Comparison of ENCODE assay signal across 2 cellular contexts in the genomic region with DNA sequence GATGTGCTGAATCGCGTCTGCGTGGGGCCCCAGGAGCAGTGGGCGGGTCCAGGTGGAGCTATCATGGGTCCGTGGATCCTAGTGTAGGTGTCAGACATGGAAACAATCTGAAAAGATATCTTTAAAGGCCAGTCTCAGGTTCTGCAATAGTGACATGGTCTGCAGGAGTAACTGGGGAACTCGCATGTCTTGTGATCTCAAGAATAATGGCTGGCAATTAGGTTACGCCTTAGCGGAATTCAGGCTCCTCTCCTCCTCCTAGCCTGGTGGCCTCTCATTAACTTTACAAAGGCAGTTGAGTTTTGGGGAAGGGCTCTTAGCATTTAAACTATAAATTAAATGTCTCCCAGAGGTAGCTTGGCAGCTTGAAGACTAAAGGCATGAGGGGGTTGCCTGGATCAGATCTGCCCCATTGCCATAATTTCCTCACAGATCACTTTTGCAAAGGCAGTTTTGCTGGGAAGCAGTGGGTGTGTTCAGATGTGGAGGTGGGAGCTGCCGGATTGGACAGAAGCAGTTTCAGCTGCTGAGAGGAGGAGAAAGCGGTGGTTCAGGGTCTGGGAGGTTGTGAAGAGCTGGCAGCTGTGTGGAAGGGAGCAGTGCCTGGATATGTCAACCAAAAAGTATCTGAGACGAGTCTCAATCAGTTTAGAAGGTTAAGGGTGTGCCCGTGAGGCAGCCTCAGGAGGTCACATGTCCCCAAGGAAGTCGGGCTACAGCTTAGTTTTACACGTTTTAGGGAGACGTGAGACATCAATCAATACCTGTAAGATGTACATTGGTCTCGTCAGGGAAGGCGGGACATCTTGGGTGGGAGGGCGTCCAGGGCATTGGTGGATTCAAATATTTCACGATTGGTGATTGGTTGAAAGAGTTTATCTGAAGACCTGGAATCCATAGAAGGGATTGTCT.
TF ChIP-seq lines count a peak whose summit lies in the region.

No MANE protein-coding gene starts in this region.

TF ChIP-seq in SK-N-SH, 30 proteins besides CTCF, POLR2A, EP300 and RAD21 (continued from another document):
- TF ChIP-seq, protein P1, sequence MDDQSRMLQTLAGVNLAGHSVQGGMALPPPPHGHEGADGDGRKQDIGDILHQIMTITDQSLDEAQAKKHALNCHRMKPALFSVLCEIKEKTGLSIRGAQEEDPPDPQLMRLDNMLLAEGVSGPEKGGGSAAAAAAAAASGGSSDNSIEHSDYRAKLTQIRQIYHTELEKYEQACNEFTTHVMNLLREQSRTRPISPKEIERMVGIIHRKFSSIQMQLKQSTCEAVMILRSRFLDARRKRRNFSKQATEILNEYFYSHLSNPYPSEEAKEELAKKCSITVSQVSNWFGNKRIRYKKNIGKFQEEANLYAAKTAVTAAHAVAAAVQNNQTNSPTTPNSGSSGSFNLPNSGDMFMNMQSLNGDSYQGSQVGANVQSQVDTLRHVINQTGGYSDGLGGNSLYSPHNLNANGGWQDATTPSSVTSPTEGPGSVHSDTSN (IDR thresholded peaks at IDR 0.05): no peak

TF ChIP-seq in SK-N-SH treated with all-trans-retinoic acid at 6 μM for 48 hours, 23 proteins besides CTCF, POLR2A, EP300 and RAD21 (continued from another document):
- TF ChIP-seq, protein P2, sequence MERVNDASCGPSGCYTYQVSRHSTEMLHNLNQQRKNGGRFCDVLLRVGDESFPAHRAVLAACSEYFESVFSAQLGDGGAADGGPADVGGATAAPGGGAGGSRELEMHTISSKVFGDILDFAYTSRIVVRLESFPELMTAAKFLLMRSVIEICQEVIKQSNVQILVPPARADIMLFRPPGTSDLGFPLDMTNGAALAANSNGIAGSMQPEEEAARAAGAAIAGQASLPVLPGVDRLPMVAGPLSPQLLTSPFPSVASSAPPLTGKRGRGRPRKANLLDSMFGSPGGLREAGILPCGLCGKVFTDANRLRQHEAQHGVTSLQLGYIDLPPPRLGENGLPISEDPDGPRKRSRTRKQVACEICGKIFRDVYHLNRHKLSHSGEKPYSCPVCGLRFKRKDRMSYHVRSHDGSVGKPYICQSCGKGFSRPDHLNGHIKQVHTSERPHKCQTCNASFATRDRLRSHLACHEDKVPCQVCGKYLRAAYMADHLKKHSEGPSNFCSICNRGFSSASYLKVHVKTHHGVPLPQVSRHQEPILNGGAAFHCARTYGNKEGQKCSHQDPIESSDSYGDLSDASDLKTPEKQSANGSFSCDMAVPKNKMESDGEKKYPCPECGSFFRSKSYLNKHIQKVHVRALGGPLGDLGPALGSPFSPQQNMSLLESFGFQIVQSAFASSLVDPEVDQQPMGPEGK (CRISPR knock-in tag; IDR thresholded peaks at IDR 0.05; ENCODE audit: borderline replicate concordance): no peak
- TF ChIP-seq PPARA (CRISPR knock-in tag; IDR thresholded peaks at IDR 0.05; ENCODE audit: borderline replicate concordance): no peak
- TF ChIP-seq ZNF8 (CRISPR knock-in tag; IDR thresholded peaks at IDR 0.05): no peak
- no peak for TF ChIP-seq ZNF70 (CRISPR knock-in tag; IDR thresholded peaks at IDR 0.05)
- TF ChIP-seq, protein P3, sequence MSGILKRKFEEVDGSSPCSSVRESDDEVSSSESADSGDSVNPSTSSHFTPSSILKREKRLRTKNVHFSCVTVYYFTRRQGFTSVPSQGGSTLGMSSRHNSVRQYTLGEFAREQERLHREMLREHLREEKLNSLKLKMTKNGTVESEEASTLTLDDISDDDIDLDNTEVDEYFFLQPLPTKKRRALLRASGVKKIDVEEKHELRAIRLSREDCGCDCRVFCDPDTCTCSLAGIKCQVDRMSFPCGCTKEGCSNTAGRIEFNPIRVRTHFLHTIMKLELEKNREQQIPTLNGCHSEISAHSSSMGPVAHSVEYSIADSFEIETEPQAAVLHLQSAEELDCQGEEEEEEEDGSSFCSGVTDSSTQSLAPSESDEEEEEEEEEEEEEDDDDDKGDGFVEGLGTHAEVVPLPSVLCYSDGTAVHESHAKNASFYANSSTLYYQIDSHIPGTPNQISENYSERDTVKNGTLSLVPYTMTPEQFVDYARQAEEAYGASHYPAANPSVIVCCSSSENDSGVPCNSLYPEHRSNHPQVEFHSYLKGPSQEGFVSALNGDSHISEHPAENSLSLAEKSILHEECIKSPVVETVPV (CRISPR knock-in tag; IDR thresholded peaks at IDR 0.05): no peak
- TF ChIP-seq ISL1 (CRISPR knock-in tag; IDR thresholded peaks at IDR 0.05): no peak
- no peak for TF ChIP-seq TCF4 (CRISPR knock-in tag; IDR thresholded peaks at IDR 0.05; ENCODE audit: borderline replicate concordance)
- TF ChIP-seq, protein P4, sequence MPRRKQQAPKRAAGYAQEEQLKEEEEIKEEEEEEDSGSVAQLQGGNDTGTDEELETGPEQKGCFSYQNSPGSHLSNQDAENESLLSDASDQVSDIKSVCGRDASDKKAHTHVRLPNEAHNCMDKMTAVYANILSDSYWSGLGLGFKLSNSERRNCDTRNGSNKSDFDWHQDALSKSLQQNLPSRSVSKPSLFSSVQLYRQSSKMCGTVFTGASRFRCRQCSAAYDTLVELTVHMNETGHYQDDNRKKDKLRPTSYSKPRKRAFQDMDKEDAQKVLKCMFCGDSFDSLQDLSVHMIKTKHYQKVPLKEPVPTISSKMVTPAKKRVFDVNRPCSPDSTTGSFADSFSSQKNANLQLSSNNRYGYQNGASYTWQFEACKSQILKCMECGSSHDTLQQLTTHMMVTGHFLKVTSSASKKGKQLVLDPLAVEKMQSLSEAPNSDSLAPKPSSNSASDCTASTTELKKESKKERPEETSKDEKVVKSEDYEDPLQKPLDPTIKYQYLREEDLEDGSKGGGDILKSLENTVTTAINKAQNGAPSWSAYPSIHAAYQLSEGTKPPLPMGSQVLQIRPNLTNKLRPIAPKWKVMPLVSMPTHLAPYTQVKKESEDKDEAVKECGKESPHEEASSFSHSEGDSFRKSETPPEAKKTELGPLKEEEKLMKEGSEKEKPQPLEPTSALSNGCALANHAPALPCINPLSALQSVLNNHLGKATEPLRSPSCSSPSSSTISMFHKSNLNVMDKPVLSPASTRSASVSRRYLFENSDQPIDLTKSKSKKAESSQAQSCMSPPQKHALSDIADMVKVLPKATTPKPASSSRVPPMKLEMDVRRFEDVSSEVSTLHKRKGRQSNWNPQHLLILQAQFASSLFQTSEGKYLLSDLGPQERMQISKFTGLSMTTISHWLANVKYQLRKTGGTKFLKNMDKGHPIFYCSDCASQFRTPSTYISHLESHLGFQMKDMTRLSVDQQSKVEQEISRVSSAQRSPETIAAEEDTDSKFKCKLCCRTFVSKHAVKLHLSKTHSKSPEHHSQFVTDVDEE (CRISPR knock-in tag; IDR thresholded peaks at IDR 0.05): no peak
